In the genomic region with DNA sequence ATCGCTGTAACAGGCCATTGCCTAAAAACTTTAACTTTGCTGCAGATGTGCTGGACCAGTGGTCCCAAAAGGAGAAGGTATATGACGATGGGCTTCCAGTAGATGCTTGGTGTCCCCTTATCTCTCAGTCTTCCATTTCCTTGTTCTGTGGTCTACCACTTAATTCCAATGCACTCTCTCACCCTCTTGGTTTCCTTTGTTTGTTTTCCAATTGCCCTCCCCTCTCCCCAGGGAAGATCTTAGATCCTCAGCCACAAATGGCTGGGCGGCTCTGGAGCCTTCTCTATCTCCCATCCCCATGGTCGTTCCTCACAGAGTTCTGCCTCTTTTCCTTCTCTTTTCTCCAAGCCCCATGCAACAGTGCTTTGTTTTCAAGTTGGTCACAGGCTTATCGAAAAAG, we compare ENCODE assay signal across 30 cellular contexts. TPM values are rescaled to one million over a fixed set of nuclear protein-coding genes. Genes with fewer than 3 reads are reported as not detected.
"Had no signal": no experiment of that assay in that cellular context is flagged by ENCODE, and none has a peak within 500 bp of the region (broad histone marks: within the 10 kb centered on the region; RNA-seq: fewer than 3 reads in every experiment).

No MANE protein-coding gene starts in this region.

- DNase-seq: colonic mucosa; dermis blood vessel endothelial cell; heart left ventricle; hippocampal formation; left colon; naive thymus-derived CD4-positive, alpha-beta T cell; posterior cingulate gyrus; spleen; stimulated activated CD4-positive, alpha-beta T cell treated with anti-CD3 and anti-CD28 coated beads, Interleukin-15, amount 100 ng/mL, for 24 hours; stimulated activated CD4-positive, alpha-beta T cell treated with anti-CD3 and anti-CD28 coated beads, Interleukin-1b, Interleukin-23, amount 100 ng/mL, for 48 hours; stimulated activated CD4-positive, alpha-beta T cell treated with anti-CD3 and anti-CD28 coated beads, Interleukin-4, amount 100 ng/mL, for 24 hours; stimulated activated naive B cell treated with anti-CD40 and anti-IgM and Interleukin-4, amounts not matched to agents 10 μg/mL and 1 μg/mL and 100 μg/mL, for 72 hours; stimulated activated naive CD8-positive, alpha-beta T cell treated with anti-CD3 and anti-CD28 coated beads, Interleukin-15, amount 100 ng/mL, for 72 hours; testis; upper lobe of right lung had no signal

- ATAC-seq: heart left ventricle; left colon; naive thymus-derived CD4-positive, alpha-beta T cell; sciatic nerve; stimulated activated naive B cell treated with anti-CD40 and anti-IgM and Interleukin-4, amounts not matched to agents 10 μg/mL and 1 μg/mL and 100 μg/mL, for 72 hours; stimulated activated naive CD8-positive, alpha-beta T cell treated with anti-CD3 and anti-CD28 coated beads, Interleukin-15, amount 100 ng/mL, for 72 hours; upper lobe of right lung had no signal

- H3K9me3 ChIP-seq: colonic mucosa, heart left ventricle, spleen, testis, tibial nerve, upper lobe of right lung had no signal

- H3K27ac ChIP-seq: colonic mucosa, heart left ventricle, spleen, testis, tibial nerve, upper lobe of right lung had no signal

- H3K36me3 ChIP-seq: colonic mucosa, heart left ventricle, spleen, tibial nerve, upper lobe of right lung had no signal

- H3K4me1 ChIP-seq: colonic mucosa, heart left ventricle, spleen, testis, tibial nerve, upper lobe of right lung had no signal

- H3K27me3 ChIP-seq: colonic mucosa, testis, tibial nerve, upper lobe of right lung had no signal

- H3K4me3 ChIP-seq: colonic mucosa, heart left ventricle, spleen, testis, tibial nerve, upper lobe of right lung had no signal

RNA-seq across cellular contexts. Expression of a gene that starts 0.6 kb away (rescaled TPM):
- total RNA-seq: colonic mucosa; dermis blood vessel endothelial cell; endothelial cell of umbilical vein; frontal cortex; glomerular endothelial cell; heart left ventricle; kidney epithelial cell; left colon; liver; lung microvascular endothelial cell; mesenteric fat pad; mononuclear cell; naive thymus-derived CD4-positive, alpha-beta T cell; osteocyte; pulmonary artery endothelial cell; sciatic nerve; skeletal muscle tissue; spleen; subcutaneous adipose tissue; tibial nerve; upper lobe of right lung had no signal
- polyA plus RNA-seq: endothelial cell of umbilical vein; heart left ventricle; liver; naive thymus-derived CD4-positive, alpha-beta T cell; neural cell; spleen had no signal
